In the genomic region with DNA sequence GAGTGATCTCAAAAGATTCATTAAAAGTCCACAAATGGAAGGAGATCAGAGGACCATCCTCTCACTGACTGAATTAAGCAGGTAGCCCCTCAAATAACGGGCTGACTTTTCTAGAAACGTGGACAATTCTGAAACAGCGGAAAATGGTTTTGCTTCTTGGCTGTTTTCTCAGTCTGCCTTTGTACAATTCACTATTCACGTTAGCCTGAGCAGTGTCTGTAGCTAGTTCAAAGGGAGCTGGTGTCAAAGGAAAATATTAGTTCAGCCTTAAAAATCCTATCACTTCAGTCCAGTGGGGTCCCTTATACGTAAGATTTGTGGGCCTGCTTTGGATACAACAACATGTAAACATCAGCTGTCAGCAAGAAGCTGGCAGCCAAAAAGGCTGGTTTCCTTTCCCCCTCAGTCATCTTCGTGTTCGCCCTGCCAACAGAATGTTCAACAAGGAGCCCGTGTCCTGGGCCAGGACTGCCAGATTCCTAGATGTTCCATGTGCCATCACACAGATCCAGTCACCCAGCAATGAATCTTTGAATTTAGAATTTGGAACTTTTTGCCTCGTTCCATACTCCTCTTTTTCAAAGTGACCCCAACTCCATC, we compare ENCODE assay signal across 1 cellular context.
A peak's percentile ranks its signal among the peaks of the same experiment; 100 is the strongest.
TF ChIP-seq lines count a peak whose summit lies in the region.

No MANE protein-coding gene starts in this region.

TF ChIP-seq in A549, 52 proteins besides CTCF, POLR2A, EP300 and RAD21:
- no peak for TF ChIP-seq KDM1A (IDR thresholded peaks at IDR 0.05; ENCODE audit: low read depth)
- 0 out of 2 replicates have a peak, but pooled peaks have one; percentile 33 for TF ChIP-seq POLR2AphosphoS2 (conservative IDR thresholded peaks at IDR 0.05; ENCODE audit: low read length)
